Comparison of ENCODE assay signal across 8 cellular contexts in the genomic region with DNA sequence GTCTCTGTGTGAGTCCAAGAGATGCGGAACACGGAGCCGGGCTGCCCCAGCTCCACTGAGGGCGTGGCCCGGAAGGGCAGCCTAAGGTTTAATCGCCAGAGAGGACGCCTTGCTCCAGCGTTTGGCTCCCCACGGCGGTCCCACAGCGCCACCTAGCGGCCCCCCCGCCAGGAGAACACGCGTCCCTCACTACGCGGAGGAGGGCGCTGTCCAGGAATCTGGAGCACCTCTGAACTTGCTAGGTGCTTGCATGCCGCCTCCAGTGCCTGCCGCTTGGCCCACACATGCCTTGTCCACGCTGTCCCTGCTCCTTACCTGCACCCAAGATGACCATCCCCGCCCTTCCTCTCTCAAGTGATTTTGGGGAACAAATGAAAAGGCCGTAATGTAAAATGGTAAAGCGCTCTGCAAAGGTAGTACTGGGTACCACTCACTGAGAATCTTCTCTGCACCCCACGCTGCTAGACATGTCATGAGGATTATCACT. TPM values are rescaled to one million over a fixed set of nuclear protein-coding genes. Genes with fewer than 3 reads are reported as not detected.
DNase-seq lines count a peak whose midpoint lies in the region; ATAC-seq, FAIRE-seq and TF ChIP-seq lines count a peak whose summit lies in the region.

No MANE protein-coding gene starts in this region.

- TF ChIP-seq CTCF in RWPE2 (IDR thresholded peaks at IDR 0.05; ENCODE audit: poor library complexity, severe bottlenecking) = peak; percentile 97
- TF ChIP-seq CTCF in foreskin keratinocyte (conservative IDR thresholded peaks at IDR 0.05) = peak; percentile 100
- peak; percentile 87 to 96 (median 95) for TF ChIP-seq CTCF in testis (IDR thresholded peaks at IDR 0.05)

- DNase-seq in GDM1 (lab: John Stamatoyannopoulos, UW) (peak; percentile 71), H54 (ENCODE audit: insufficient read length, low spot score) (peak; percentile 86), LHCN-M2 (ENCODE audit: low read depth) (peak; percentile 81), RWPE2 (ENCODE audit: low spot score) (peak; percentile 79), foreskin keratinocyte (peak; percentile 29 to 57), nucleus accumbens (lab: John Stamatoyannopoulos, UW) (peak in 52 of 56 donors; percentile 8 to 90 (median 68)), testis (peak; percentile 91)
- DNase-seq in activated T-helper 2 cell treated with anti-CD3 and anti-CD28 coated beads, Interferon-gamma antibody, Interleukin-2, Interleukin-4, amounts not matched to agents 10 μg/mL and 5 μg/mL and 100 μg/mL, durations not matched to agents 14 hours and 24 hours and 36 hours (ENCODE audit: low spot score) = peak; percentile 83

- ATAC-seq in RWPE2 (ENCODE audit: low read depth) (peak; percentile 96), foreskin keratinocyte (peak; percentile 97)

- H3K36me3 Mint-ChIP-seq in activated T-helper 2 cell treated with anti-CD3 and anti-CD28 coated beads, Interferon-gamma antibody, Interleukin-2, Interleukin-4, amounts not matched to agents 10 μg/mL and 5 μg/mL and 100 μg/mL, durations not matched to agents 14 hours and 24 hours and 36 hours (ENCODE audit: low read depth) = no peaks in the 10 kb centered on the region

- H3K27me3 ChIP-seq in RWPE2 (ENCODE audit: insufficient read depth, poor library complexity, severe bottlenecking) (peaks cover 18% of the 10 kb centered on the region), foreskin keratinocyte (peaks cover 37% of the 10 kb centered on the region), testis (no peaks in the 10 kb centered on the region)

- no peak overlapping the region for H3K27ac Mint-ChIP-seq in activated T-helper 2 cell treated with anti-CD3 and anti-CD28 coated beads, Interferon-gamma antibody, Interleukin-2, Interleukin-4, amounts not matched to agents 10 μg/mL and 5 μg/mL and 100 μg/mL, durations not matched to agents 14 hours and 24 hours and 36 hours

- H3K9me3 Mint-ChIP-seq in activated T-helper 2 cell treated with anti-CD3 and anti-CD28 coated beads, Interferon-gamma antibody, Interleukin-2, Interleukin-4, amounts not matched to agents 10 μg/mL and 5 μg/mL and 100 μg/mL, durations not matched to agents 14 hours and 24 hours and 36 hours = no peaks in the 10 kb centered on the region

- H3K4me3 ChIP-seq in RWPE2 (ENCODE audit: severe bottlenecking) = no peak overlapping the region
- no peak overlapping the region for H3K4me3 ChIP-seq in testis

- FAIRE-seq in H54 (lab: Jason Lieb, UNC) = no peak

- intact Hi-C loops in activated T-helper 2 cell treated with anti-CD3 and anti-CD28 coated beads, Interferon-gamma antibody, Interleukin-2, Interleukin-4, amounts not matched to agents 10 μg/mL and 5 μg/mL and 100 μg/mL, durations not matched to agents 14 hours and 24 hours and 36 hours (cut with micrococcal nuclease) = loop anchor here (1.0 to 10.0 kb wide), 3 partner anchors 85 to 393 kb away; no protein-coding TSS in a partner anchor
- intact Hi-C loops in testis (cut with DNase I; ENCODE audit: low total_unique reads) = loop anchor here (10.0 kb wide), 1 partner anchor 215 kb away; no protein-coding TSS in a partner anchor

- peaks cover 26% of the 10 kb centered on the region for H3K4me1 Mint-ChIP-seq in activated T-helper 2 cell treated with anti-CD3 and anti-CD28 coated beads, Interferon-gamma antibody, Interleukin-2, Interleukin-4, amounts not matched to agents 10 μg/mL and 5 μg/mL and 100 μg/mL, durations not matched to agents 14 hours and 24 hours and 36 hours (ENCODE audit: low read depth)

- H3K9me3 ChIP-seq in RWPE2 (ENCODE audit: severe bottlenecking) (no peaks in the 10 kb centered on the region), testis (no peaks in the 10 kb centered on the region)

- H3K27ac ChIP-seq in RWPE2 (ENCODE audit: poor library complexity, severe bottlenecking) (no peak overlapping the region), foreskin keratinocyte (no peak overlapping the region), testis (no peak overlapping the region)

- H3K36me3 ChIP-seq in RWPE2 (ENCODE audit: low read depth) (no peaks in the 10 kb centered on the region), testis (ENCODE audit: low read depth, missing control alignments) (no peaks in the 10 kb centered on the region)

- 8 to 9% methylated on average over 15 to 22 of the region's 25 CpGs for WGBS in testis, 2 donors

- H3K4me1 ChIP-seq in RWPE2 (ENCODE audit: insufficient read depth, poor library complexity, severe bottlenecking) (no peaks in the 10 kb centered on the region), foreskin keratinocyte (no peaks in the 10 kb centered on the region), testis (peaks cover 3% of the 10 kb centered on the region)

- no peak for TF ChIP-seq POLR2A in H54 (IDR thresholded peaks at IDR 0.05; ENCODE audit: low read depth, low read length)
- no peak for TF ChIP-seq POLR2A in testis (IDR thresholded peaks at IDR 0.05)

- H3K27me3 Mint-ChIP-seq in activated T-helper 2 cell treated with anti-CD3 and anti-CD28 coated beads, Interferon-gamma antibody, Interleukin-2, Interleukin-4, amounts not matched to agents 10 μg/mL and 5 μg/mL and 100 μg/mL, durations not matched to agents 14 hours and 24 hours and 36 hours (ENCODE audit: low read depth) = peaks cover 28% of the 10 kb centered on the region

- H3K4me3 Mint-ChIP-seq in activated T-helper 2 cell treated with anti-CD3 and anti-CD28 coated beads, Interferon-gamma antibody, Interleukin-2, Interleukin-4, amounts not matched to agents 10 μg/mL and 5 μg/mL and 100 μg/mL, durations not matched to agents 14 hours and 24 hours and 36 hours (ENCODE audit: low read depth) = no peak overlapping the region

RNA-seq across cellular contexts. Expression of gene MRPS22, which starts 14.4 kb away (rescaled TPM):
- total RNA-seq in LHCN-M2 (2014; rRNA removed) (74.3 and 82.4 TPM in 2 replicates), foreskin keratinocyte (65.4 and 65.7 TPM in 2 replicates), testis (10 to 100 TPM; 61.1 to 63.4 TPM)
- 35.5 TPM for polyA plus RNA-seq in LHCN-M2 (2012)
- total RNA-seq in activated T-helper 2 cell treated with anti-CD3 and anti-CD28 coated beads, Interferon-gamma antibody, Interleukin-2, Interleukin-4, amounts not matched to agents 10 μg/mL and 5 μg/mL and 100 μg/mL, durations not matched to agents 14 hours and 24 hours and 36 hours = 51.2 and 51.9 TPM in 2 replicates
- polyA plus RNA-seq in foreskin keratinocyte (59.8 and 61.1 TPM in 2 replicates), testis (ENCODE audit: insufficient read depth, low read depth, low replicate concordance) (95.8 TPM)
